In genomic region chr11:67254768-67255167, GRCh38 we compare ENCODE assay signal across 18 cellular contexts. TPM values are rescaled to one million over a fixed set of nuclear protein-coding genes. Genes with fewer than 3 reads are reported as not detected.
DNase-seq lines count a peak whose midpoint lies in the region; ATAC-seq and TF ChIP-seq lines count a peak whose summit lies in the region.
"Had no signal": no experiment of that assay in that cellular context is flagged by ENCODE, and none has a peak within 500 bp of the region (broad histone marks: within the 10 kb centered on the region; RNA-seq: fewer than 3 reads in every experiment).

No MANE protein-coding gene starts in this region.

- DNase-seq in CD4-positive, CD25-positive, alpha-beta regulatory T cell, result peak in 1 of 3 donors; percentile 47
- DNase-seq in activated naive CD4-positive, alpha-beta T cell treated with anti-CD3 and anti-CD28 coated beads, Interleukin-2, amount 50 U/mL, for 72 hours (ENCODE audit: low spot score in 2 of 2), result no peak
- DNase-seq in left lobe of liver (ENCODE audit: low spot score) (peak; percentile 39), NCI-H1694 treated with DMSO at 0.1 percent for 48 hours (lab: John Stamatoyannopoulos, UW) (no peak), head of caudate nucleus (no peak), gastrocnemius medialis (no peak)
- DNase-seq: activated CD4-positive, alpha-beta T cell treated with anti-CD3 and anti-CD28 coated beads for 48 hours; aorta; COR-L47; effector CD8-positive, alpha-beta T cell; KG1; NCI-H2029; NCI-H446; SK-N-SH; stimulated activated naive CD4-positive, alpha-beta T cell treated with Interleukin-2 at 50 U/mL for 16 hours; T1000; upper lobe of left lung had no signal

- peaks cover 75% of the 10 kb centered on the region for H4K20me1 ChIP-seq in BLaER1

- H3K4me2 ChIP-seq in BLaER1, result no peak overlapping the region
- H3K4me2 ChIP-seq: SK-N-SH had no signal

- 0 out of 2 replicates have a peak overlapping the region, but pooled peaks have one; percentile 19 for H3K9ac ChIP-seq in BLaER1
- H3K9ac ChIP-seq: SK-N-SH had no signal

- intact Hi-C loops in head of caudate nucleus (cut with DNase I), result no loop called here
- intact Hi-C loops in gastrocnemius medialis (cut with DNase I; ENCODE audit: low total_unique reads), result no loop called here

- H3K27me3 ChIP-seq in BLaER1 (0 out of 2 replicates have a peak, but pooled peaks cover 2% of the 10 kb centered on the region), gastrocnemius medialis (no peaks in the 10 kb centered on the region)
- H3K27me3 ChIP-seq in CD4-positive, CD25-positive, alpha-beta regulatory T cell (ENCODE audit: control insufficient read depth, insufficient read depth, low read length), result no peaks in the 10 kb centered on the region
- H3K27me3 ChIP-seq: upper lobe of left lung had no signal

- H3K27ac Mint-ChIP-seq in CD4-positive, CD25-positive, alpha-beta regulatory T cell, result peak overlapping the region in 2 of 3 donors; percentile 56 to 75
- peak overlapping the region; percentile 63 to 88 for H3K27ac Mint-ChIP-seq in activated naive CD4-positive, alpha-beta T cell treated with anti-CD3 and anti-CD28 coated beads, Interleukin-2, amount 50 U/mL, for 72 hours

- H3K36me3 ChIP-seq in BLaER1 (peaks cover 76% of the 10 kb centered on the region), gastrocnemius medialis (peaks cover 0 to 74% of the 10 kb centered on the region in 2 donors)
- H3K36me3 ChIP-seq in CD4-positive, CD25-positive, alpha-beta regulatory T cell (ENCODE audit: control insufficient read depth, insufficient read depth, low read length), result peaks cover 72% of the 10 kb centered on the region

- in situ Hi-C loops in gastrocnemius medialis (cut with MboI; ENCODE audit: low sequenced_read_pairs in 4 of 4), result no loop called here

- H3K4me3 ChIP-seq in BLaER1 (no peak overlapping the region), gastrocnemius medialis (no peak overlapping the region)
- H3K4me3 ChIP-seq in CD4-positive, CD25-positive, alpha-beta regulatory T cell (ENCODE audit: low read depth, low read length), result no peak overlapping the region
- H3K4me3 ChIP-seq: upper lobe of left lung had no signal

- no peak overlapping the region for H3K4me3 Mint-ChIP-seq in CD4-positive, CD25-positive, alpha-beta regulatory T cell

- peaks cover 0 to 1% (median 0%) of the 10 kb centered on the region in 7 donors for H3K9me3 Mint-ChIP-seq in CD4-positive, CD25-positive, alpha-beta regulatory T cell
- no peaks in the 10 kb centered on the region for H3K9me3 Mint-ChIP-seq in activated naive CD4-positive, alpha-beta T cell treated with anti-CD3 and anti-CD28 coated beads, Interleukin-2, amount 50 U/mL, for 72 hours

- TF ChIP-seq POLR2A in gastrocnemius medialis (IDR thresholded peaks at IDR 0.05), result no peak

- H3K36me3 Mint-ChIP-seq in CD4-positive, CD25-positive, alpha-beta regulatory T cell, result peaks cover 56% of the 10 kb centered on the region
- peaks cover 25 to 30% of the 10 kb centered on the region in 2 donors for H3K36me3 Mint-ChIP-seq in activated naive CD4-positive, alpha-beta T cell treated with anti-CD3 and anti-CD28 coated beads, Interleukin-2, amount 50 U/mL, for 72 hours

- H3K27me3 Mint-ChIP-seq in CD4-positive, CD25-positive, alpha-beta regulatory T cell, result no peaks in the 10 kb centered on the region

- H3K27ac ChIP-seq in BLaER1 (no peak overlapping the region), gastrocnemius medialis (no peak overlapping the region)
- no peak overlapping the region for H3K27ac ChIP-seq in CD4-positive, CD25-positive, alpha-beta regulatory T cell (ENCODE audit: insufficient read depth, low read length, poor library complexity, severe bottlenecking)
- H3K27ac ChIP-seq: upper lobe of left lung had no signal

- H3K9me3 ChIP-seq in BLaER1 (no peaks in the 10 kb centered on the region), gastrocnemius medialis (no peaks in the 10 kb centered on the region)
- H3K9me3 ChIP-seq in CD4-positive, CD25-positive, alpha-beta regulatory T cell (ENCODE audit: control insufficient read depth in 2 of 2, low read length in 2 of 2), result no peaks in the 10 kb centered on the region
- H3K9me3 ChIP-seq: SK-N-SH, upper lobe of left lung had no signal

- H3K4me1 Mint-ChIP-seq in CD4-positive, CD25-positive, alpha-beta regulatory T cell, result peaks cover 0 to 57% (median 27%) of the 10 kb centered on the region in 4 donors

- ATAC-seq in CD4-positive, CD25-positive, alpha-beta regulatory T cell (ENCODE audit: low read depth in 2 of 2), result no peak
- no peak for ATAC-seq in activated naive CD4-positive, alpha-beta T cell treated with anti-CD3 and anti-CD28 coated beads, Interleukin-2, amount 50 U/mL, for 72 hours
- ATAC-seq in left lobe of liver, result no peak
- no peak for ATAC-seq in gastrocnemius medialis

- TF ChIP-seq CTCF in gastrocnemius medialis (IDR thresholded peaks at IDR 0.05 in 4 of 5, conservative IDR thresholded peaks at IDR 0.05 in 1 of 5), result no peak

- H3K4me1 ChIP-seq in BLaER1 (peaks cover 13% of the 10 kb centered on the region), gastrocnemius medialis (no peaks in the 10 kb centered on the region)
- peaks cover 7% of the 10 kb centered on the region for H3K4me1 ChIP-seq in CD4-positive, CD25-positive, alpha-beta regulatory T cell (ENCODE audit: control insufficient read depth, insufficient read depth, low read length, poor library complexity, severe bottlenecking)

RNA-seq across cellular contexts. Expression of gene GRK2, which starts 11.5 kb away (rescaled TPM):
- total RNA-seq in CD4-positive, CD25-positive, alpha-beta regulatory T cell, result 295 TPM
- 10 to 100 TPM; 13.2 to 27.8 (median 19.3) TPM for polyA plus RNA-seq in CD4-positive, CD25-positive, alpha-beta regulatory T cell
- total RNA-seq in activated naive CD4-positive, alpha-beta T cell treated with anti-CD3 and anti-CD28 coated beads, Interleukin-2, amount 50 U/mL, for 72 hours, result 100 to 1,000 TPM; 289 to 376 TPM
- 29.0 TPM for total RNA-seq in left lobe of liver
- total RNA-seq in gastrocnemius medialis, result 10 to 100 TPM; 40.2 to 79.8 (median 68.4) TPM

RNA-seq across cellular contexts. Expression of gene ANKRD13D, which starts 34.3 kb away (rescaled TPM):
- total RNA-seq in CD4-positive, CD25-positive, alpha-beta regulatory T cell, result 158 TPM
- 10 to 100 TPM in 3 of 4 donors, 1 to 10 TPM in 1; 9.5 to 18.9 (median 12.6) TPM for polyA plus RNA-seq in CD4-positive, CD25-positive, alpha-beta regulatory T cell
- 100 to 1,000 TPM in 1 of 2 donors, 10 to 100 TPM in 1; 76.0 to 213 TPM for total RNA-seq in activated naive CD4-positive, alpha-beta T cell treated with anti-CD3 and anti-CD28 coated beads, Interleukin-2, amount 50 U/mL, for 72 hours
- total RNA-seq in left lobe of liver, result 9.8 TPM
- 10 to 100 TPM in 1 of 4 donors, 1 to 10 TPM in 3; 5.8 to 10.6 (median 9.7) TPM for total RNA-seq in gastrocnemius medialis

RNA-seq across cellular contexts. Expression of gene SSH3, which starts 48.6 kb away (rescaled TPM):
- total RNA-seq in CD4-positive, CD25-positive, alpha-beta regulatory T cell, result 24.4 TPM
- 1 to 10 TPM; 2.3 to 7.1 (median 3.1) TPM for polyA plus RNA-seq in CD4-positive, CD25-positive, alpha-beta regulatory T cell
- 10 to 100 TPM; 11.6 to 16.5 TPM for total RNA-seq in activated naive CD4-positive, alpha-beta T cell treated with anti-CD3 and anti-CD28 coated beads, Interleukin-2, amount 50 U/mL, for 72 hours
- total RNA-seq in left lobe of liver (18.2 TPM), gastrocnemius medialis (10 to 100 TPM in 2 of 4 donors, 1 to 10 TPM in 2; 7.9 to 16.3 (median 11.9) TPM)
